9 cellular contexts compared by ENCODE assay signal in genomic region chr1:31376374-31377134, GRCh38. TPM values are rescaled to one million over a fixed set of nuclear protein-coding genes. Genes with fewer than 3 reads are reported as not detected.
A peak's percentile ranks its signal among the peaks of the same experiment; 100 is the strongest.
DNase-seq lines count a peak whose midpoint lies in the region; ATAC-seq and TF ChIP-seq lines count a peak whose summit lies in the region.
"Had no signal": no experiment of that assay in that cellular context is flagged by ENCODE, and none has a peak within 500 bp of the region (broad histone marks: within the 10 kb centered on the region; RNA-seq: fewer than 3 reads in every experiment).

No MANE protein-coding gene starts in this region.

- no peak overlapping the region for H3K9ac ChIP-seq in IMR-90 (ENCODE audit: low read depth, low read length)

- TF ChIP-seq CTCF in IMR-90 (conservative IDR thresholded peaks at IDR 0.05; ENCODE audit: low read depth, low read length) (no peak), astrocyte of the spinal cord (IDR thresholded peaks at IDR 0.05; ENCODE audit: low read depth, low read length) (no peak), kidney epithelial cell (IDR thresholded peaks at IDR 0.05; ENCODE audit: insufficient read depth, low read length, poor library complexity, severe bottlenecking) (no peak), ovary (IDR thresholded peaks at IDR 0.05) (no peak), OCI-LY7 (conservative IDR thresholded peaks at IDR 0.05; ENCODE audit: low read length) (no peak)

- CTCF ChIA-PET in IMR-90 (lab: Yijun Ruan, JAX) (interaction anchor here (0.7 kb wide), 1 partner anchor 45 kb away, joined by 3 read pairs; no protein-coding TSS in a partner anchor), OCI-LY7 (lab: Charles Lee; ENCODE audit: unreplicated experiment) (no interaction called here)

- no peak overlapping the region for H3K14ac ChIP-seq in IMR-90 (replicated peaks; ENCODE audit: low read depth, low read length)

- intact Hi-C loops in IMR-90 (cut with micrococcal nuclease): no loop called here
- intact Hi-C loops in ovary (cut with DNase I): no loop called here
- intact Hi-C loops in OCI-LY7 (cut with micrococcal nuclease; ENCODE audit: unreplicated experiment): no loop called here

- H4K8ac ChIP-seq in IMR-90 (ENCODE audit: low read depth in 2 of 2, low read length in 2 of 2): peak overlapping the region in 1 of 2 experiments; percentile 41; a peak in 1 of 4 replicates

- H2BK20ac ChIP-seq in IMR-90 (ENCODE audit: low read depth, low read length): peak overlapping the region; percentile 13; the same call in 1 of the 2 replicates

- H3K27ac ChIP-seq in IMR-90 (ENCODE audit: insufficient read depth, low read length) (no peak overlapping the region), ovary (no peak overlapping the region), OCI-LY7 (ENCODE audit: low read depth, low read length, poor library complexity, severe bottlenecking) (no peak overlapping the region)

- no peak overlapping the region for H2AK9ac ChIP-seq in IMR-90 (replicated peaks; ENCODE audit: low read depth, low read length, poor library complexity)

- TF ChIP-seq RAD21 in IMR-90 (IDR thresholded peaks at IDR 0.05; ENCODE audit: low read length): no peak

- no peak overlapping the region for H4K91ac ChIP-seq in IMR-90 (ENCODE audit: insufficient read depth, low read depth, low read length)

- H2AFZ ChIP-seq in IMR-90 (replicated peaks; ENCODE audit: low read length, poor library complexity) (peak overlapping the region; percentile 89), OCI-LY7 (ENCODE audit: low read length) (no peak overlapping the region)

- peak overlapping the region; percentile 14; the same call in 1 of the 2 replicates for H3K4ac ChIP-seq in IMR-90 (ENCODE audit: low read depth, low read length)

- peak overlapping the region; percentile 31; the same call in 1 of the 2 replicates for H2AK5ac ChIP-seq in IMR-90 (ENCODE audit: low read depth, low read length)

- H3K79me1 ChIP-seq in IMR-90 (ENCODE audit: low read depth in 1 of 2, low read length in 2 of 2): no peaks in the 10 kb centered on the region

- POLR2A ChIA-PET in IMR-90 (lab: Charles Lee; ENCODE audit: unreplicated experiment): no interaction called here
- POLR2A ChIA-PET in OCI-LY7 (lab: Charles Lee): interaction anchor here (0.6 kb wide), 2 partner anchors 36 to 1335 kb away, joined by 6 to 8 read pairs; no protein-coding TSS in a partner anchor

- TF ChIP-seq EP300 in ovary (IDR thresholded peaks at IDR 0.05): no peak

- peaks cover 7% of the 10 kb centered on the region for H3K4me1 ChIP-seq in IMR-90 (ENCODE audit: control insufficient read depth, insufficient read depth, low read length)
- peaks cover 12% of the 10 kb centered on the region for H3K4me1 ChIP-seq in ovary (ENCODE audit: insufficient read depth)
- no peaks in the 10 kb centered on the region for H3K4me1 ChIP-seq in OCI-LY7 (ENCODE audit: insufficient read depth, low read length, poor library complexity, severe bottlenecking)

- DNase-seq in AG08396 (ENCODE audit: low spot score): peak; percentile 94
- DNase-seq in IMR-90: peak; percentile 98
- peak; percentile 95 for DNase-seq in astrocyte of the spinal cord (ENCODE audit: low read depth, low spot score)
- DNase-seq in kidney epithelial cell (ENCODE audit: low read depth): peak; percentile 89
- DNase-seq in ovary: no peak
- no peak for DNase-seq in HUDEP-2 (lab: John Stamatoyannopoulos, UW; ENCODE audit: unreplicated experiment in 76 of 76)
- DNase-seq in OCI-LY7 (ENCODE audit: low spot score): no peak
- no peak for DNase-seq in stimulated activated CD8-positive, alpha-beta memory T cell treated with anti-CD3 and anti-CD28 coated beads, Interleukin-4, amount 100 ng/mL, for 48 hours
- DNase-seq: T-cell had no signal

- dilution Hi-C loops in IMR-90 (cut with HindIII; ENCODE audit: low sequenced_read_pairs, unreplicated experiment): no loop called here

- 13% methylated on average over 3 of the region's 8 CpGs; no CpG with 5 or more reads in 1 of the 2 experiments for whole genome bisulfite sequencing in IMR-90 (ENCODE audit: extremely low coverage in 2 of 2, insufficient read length in 1 of 2), 2 experiments
- WGBS in ovary, 3 donors: 74 to 77% (median 74%) methylated on average over 8 of the region's 8 CpGs

- H4K20me1 ChIP-seq in IMR-90 (ENCODE audit: insufficient read depth, low read length) (no peaks in the 10 kb centered on the region), OCI-LY7 (ENCODE audit: insufficient read depth, low read length) (no peaks in the 10 kb centered on the region)

- in situ Hi-C loops in IMR-90 (cut with MboI; ENCODE audit: low sequenced_read_pairs) (no loop called here), astrocyte of the spinal cord (cut with HindIII; ENCODE audit: low sequenced_read_pairs) (no loop called here)

- H3K79me2 ChIP-seq in OCI-LY7 (ENCODE audit: insufficient read depth, low read depth, low read length): no peaks in the 10 kb centered on the region

- no peak overlapping the region for H3K4me3 ChIP-seq in IMR-90 (ENCODE audit: insufficient read depth, low read depth, low read length)
- H3K4me3 ChIP-seq in astrocyte of the spinal cord (ENCODE audit: low read depth, low read length): no peak overlapping the region
- H3K4me3 ChIP-seq in kidney epithelial cell (ENCODE audit: low read depth, low read length): no peak overlapping the region
- no peak overlapping the region for H3K4me3 ChIP-seq in ovary
- H3K4me3 ChIP-seq in OCI-LY7 (ENCODE audit: low read depth, low read length, poor library complexity, severe bottlenecking): no peak overlapping the region

- no peak overlapping the region; the same call in 2 of the 3 replicates for H2BK15ac ChIP-seq in IMR-90 (ENCODE audit: low read depth, low read length)

- H3K9me1 ChIP-seq in IMR-90 (ENCODE audit: insufficient read depth, low read length): peaks cover 7% of the 10 kb centered on the region

- TF ChIP-seq POLR2A in IMR-90 (IDR thresholded peaks at IDR 0.05; ENCODE audit: low read depth, low read length) (no peak), ovary (IDR thresholded peaks at IDR 0.05) (no peak)

- no peaks in the 10 kb centered on the region for H3K27me3 ChIP-seq in IMR-90 (ENCODE audit: control insufficient read depth, insufficient read depth, low read length)
- H3K27me3 ChIP-seq in kidney epithelial cell (ENCODE audit: control insufficient read depth, insufficient read depth, low read length): no peaks in the 10 kb centered on the region
- H3K27me3 ChIP-seq in ovary: no peaks in the 10 kb centered on the region

- ATAC-seq in IMR-90 (ENCODE audit: low read depth): peak; percentile 85
- ATAC-seq: T-cell had no signal

- H3K4me2 ChIP-seq in IMR-90 (ENCODE audit: low read depth, low read length) (no peak overlapping the region), OCI-LY7 (ENCODE audit: low read length) (no peak overlapping the region)

- H3K36me3 ChIP-seq in IMR-90 (ENCODE audit: control insufficient read depth, insufficient read depth, low read length) (no peaks in the 10 kb centered on the region), kidney epithelial cell (ENCODE audit: control insufficient read depth, insufficient read depth, low read length) (no peaks in the 10 kb centered on the region), ovary (no peaks in the 10 kb centered on the region), OCI-LY7 (ENCODE audit: insufficient read depth, low read length) (no peaks in the 10 kb centered on the region)

- H3K9me3 ChIP-seq in IMR-90 (ENCODE audit: control insufficient read depth, insufficient read depth, low read length) (no peaks in the 10 kb centered on the region), ovary (no peaks in the 10 kb centered on the region), OCI-LY7 (ENCODE audit: low read length) (no peaks in the 10 kb centered on the region)

- H3K56ac ChIP-seq in IMR-90 (ENCODE audit: extremely low read depth, insufficient read depth, low read length): no peak overlapping the region

- H3K23ac ChIP-seq in IMR-90 (ENCODE audit: low read depth, low read length): no peak overlapping the region

- no peaks in the 10 kb centered on the region for H3K9me2 ChIP-seq in OCI-LY7 (ENCODE audit: insufficient read depth, low read length)

- H2BK120ac ChIP-seq in IMR-90 (ENCODE audit: low read depth, low read length): peak overlapping the region; percentile 41; the same call in 1 of the 2 replicates

- BruUV-seq in IMR-90 (replicated peaks; lab: Mats Ljungman, UMichigan) (no TSS peak), OCI-LY7 (replicated peaks; lab: Mats Ljungman, UMichigan) (no TSS peak)

- no peak overlapping the region for H3K18ac ChIP-seq in IMR-90 (ENCODE audit: low read depth, low read length)

- H4K5ac ChIP-seq in IMR-90 (ENCODE audit: low read depth, low read length): no peak overlapping the region

- no peak overlapping the region for H2BK5ac ChIP-seq in IMR-90 (ENCODE audit: low read depth, low read length, poor library complexity, severe bottlenecking)

TF ChIP-seq in IMR-90, 13 proteins besides CTCF, POLR2A, EP300 and RAD21 (continues in another document):
- TF ChIP-seq RCOR1 (IDR thresholded peaks at IDR 0.05; ENCODE audit: insufficient replicate concordance, low read length) (peak; percentile 98), MAZ (IDR thresholded peaks at IDR 0.05; ENCODE audit: borderline replicate concordance, low read depth, low read length) (peak; percentile 69; the same call in 1 of the 2 replicates), CHD1 (IDR thresholded peaks at IDR 0.05; ENCODE audit: low read depth, low read length) (no peak), MAFK (IDR thresholded peaks at IDR 0.05; ENCODE audit: low read depth, low read length) (peak; percentile 33; the same call in 1 of the 2 replicates), FOS (IDR thresholded peaks at IDR 0.05; ENCODE audit: low read depth, low read length) (peak; percentile 33; the same call in 1 of the 2 replicates), SMC3 (IDR thresholded peaks at IDR 0.05; ENCODE audit: low read depth, low read length) (no peak)

RNA-seq across cellular contexts. Expression of gene FABP3, which starts 3.7 kb away (rescaled TPM):
- total RNA-seq in IMR-90 (2012; rRNA removed) (4.8 and 5.6 TPM in 2 replicates), kidney epithelial cell (2.1 and 9.1 TPM in 2 replicates), ovary (10 to 100 TPM in 6 of 7 donors, 1 to 10 TPM in 1; 3.3 to 39.3 (median 24.2) TPM), OCI-LY7 (2022) (not detected in 2 replicates)
- polyA plus RNA-seq in IMR-90 (2012; rRNA removed) (6.6 and 8.6 TPM in 2 replicates), ovary (100 to 1,000 TPM in 1 of 2 donors, 10 to 100 TPM in 1; 20.0 to 153 TPM)
- 4.2 and 4.5 TPM in 2 replicates for polyA plus RNA-seq in IMR-90 (2012; cell fraction: cytosol; rRNA removed)
- polyA plus RNA-seq in IMR-90 (2012; cell fraction: nucleus; rRNA removed; ENCODE audit: low replicate concordance): 0.59 and 3.4 TPM in 2 replicates
- total RNA-seq in OCI-LY7 (2014; rRNA removed; shearing (Covaris generic)): not detected in 2 replicates

RNA-seq across cellular contexts. Expression of gene SERINC2, which starts 36.5 kb away (rescaled TPM):
- total RNA-seq in IMR-90 (2012; rRNA removed): 2.0 and 3.1 TPM in 2 replicates
- 59.5 and 64.8 TPM in 2 replicates for polyA plus RNA-seq in IMR-90 (2012; rRNA removed)
- 22.2 and 123 TPM in 2 replicates for polyA plus RNA-seq in IMR-90 (2012; cell fraction: cytosol; rRNA removed)
- 50.5 and 133 TPM in 2 replicates for polyA plus RNA-seq in IMR-90 (2012; cell fraction: nucleus; rRNA removed; ENCODE audit: low replicate concordance)
- total RNA-seq in kidney epithelial cell: 105 and 131 TPM in 2 replicates
- 10 to 100 TPM in 1 of 7 donors, 1 to 10 TPM in 3, under 1 TPM in 3; 0.25 to 15.2 (median 2.0) TPM for total RNA-seq in ovary
- polyA plus RNA-seq in ovary: under 1 TPM in 1 of 2 donors, not detected in 1; 0.90 TPM
- 0.82 and 3.5 TPM in 2 replicates for total RNA-seq in OCI-LY7 (2014; rRNA removed; shearing (Covaris generic))
- total RNA-seq in OCI-LY7 (2022): 8.6 and 11.1 TPM in 2 replicates

Comparison
In these comparisons a context has a peak if more than half of its experiments do, and no peak if none do; other contexts are left out.
1. DNase-seq: peak in AG08396 (single experiment), IMR-90 (single experiment), astrocyte of the spinal cord (single experiment) and kidney epithelial cell (single experiment); none in ovary (0 of 5), HUDEP-2 (0 of 76), OCI-LY7 (single experiment) and stimulated activated CD8-positive, alpha-beta memory T cell treated with anti-CD3 and anti-CD28 coated beads, Interleukin-4, amount 100 ng/mL, for 48 hours (single experiment).